1 cellular context compared by ENCODE assay signal in the genomic region with DNA sequence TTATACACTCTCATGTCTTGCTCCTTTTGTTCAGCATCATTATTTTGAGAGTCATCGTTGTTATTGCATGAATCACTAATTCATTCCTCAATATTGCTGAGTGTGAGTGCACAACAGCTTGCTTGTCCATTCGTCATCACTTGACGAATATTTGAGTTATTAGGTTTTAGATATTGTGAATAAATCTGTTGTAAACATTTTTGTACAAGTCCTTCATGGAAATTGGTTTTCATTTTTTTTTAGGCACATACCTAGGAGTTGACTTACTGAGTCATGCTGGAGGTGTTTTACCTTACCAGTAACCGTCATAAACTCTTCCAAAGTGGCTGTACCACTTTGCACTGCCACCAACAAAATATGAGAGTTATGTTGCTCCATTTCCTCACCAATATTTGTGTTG.
TF ChIP-seq lines count a peak whose summit lies in the region.

No MANE protein-coding gene starts in this region.

TF ChIP-seq in SK-N-SH, 30 proteins besides CTCF, POLR2A, EP300 and RAD21:
- TF ChIP-seq, protein P1, sequence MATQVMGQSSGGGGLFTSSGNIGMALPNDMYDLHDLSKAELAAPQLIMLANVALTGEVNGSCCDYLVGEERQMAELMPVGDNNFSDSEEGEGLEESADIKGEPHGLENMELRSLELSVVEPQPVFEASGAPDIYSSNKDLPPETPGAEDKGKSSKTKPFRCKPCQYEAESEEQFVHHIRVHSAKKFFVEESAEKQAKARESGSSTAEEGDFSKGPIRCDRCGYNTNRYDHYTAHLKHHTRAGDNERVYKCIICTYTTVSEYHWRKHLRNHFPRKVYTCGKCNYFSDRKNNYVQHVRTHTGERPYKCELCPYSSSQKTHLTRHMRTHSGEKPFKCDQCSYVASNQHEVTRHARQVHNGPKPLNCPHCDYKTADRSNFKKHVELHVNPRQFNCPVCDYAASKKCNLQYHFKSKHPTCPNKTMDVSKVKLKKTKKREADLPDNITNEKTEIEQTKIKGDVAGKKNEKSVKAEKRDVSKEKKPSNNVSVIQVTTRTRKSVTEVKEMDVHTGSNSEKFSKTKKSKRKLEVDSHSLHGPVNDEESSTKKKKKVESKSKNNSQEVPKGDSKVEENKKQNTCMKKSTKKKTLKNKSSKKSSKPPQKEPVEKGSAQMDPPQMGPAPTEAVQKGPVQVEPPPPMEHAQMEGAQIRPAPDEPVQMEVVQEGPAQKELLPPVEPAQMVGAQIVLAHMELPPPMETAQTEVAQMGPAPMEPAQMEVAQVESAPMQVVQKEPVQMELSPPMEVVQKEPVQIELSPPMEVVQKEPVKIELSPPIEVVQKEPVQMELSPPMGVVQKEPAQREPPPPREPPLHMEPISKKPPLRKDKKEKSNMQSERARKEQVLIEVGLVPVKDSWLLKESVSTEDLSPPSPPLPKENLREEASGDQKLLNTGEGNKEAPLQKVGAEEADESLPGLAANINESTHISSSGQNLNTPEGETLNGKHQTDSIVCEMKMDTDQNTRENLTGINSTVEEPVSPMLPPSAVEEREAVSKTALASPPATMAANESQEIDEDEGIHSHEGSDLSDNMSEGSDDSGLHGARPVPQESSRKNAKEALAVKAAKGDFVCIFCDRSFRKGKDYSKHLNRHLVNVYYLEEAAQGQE (IDR thresholded peaks at IDR 0.05; ENCODE audit: low read depth, low read length), result no peak
- TF ChIP-seq, protein P2, sequence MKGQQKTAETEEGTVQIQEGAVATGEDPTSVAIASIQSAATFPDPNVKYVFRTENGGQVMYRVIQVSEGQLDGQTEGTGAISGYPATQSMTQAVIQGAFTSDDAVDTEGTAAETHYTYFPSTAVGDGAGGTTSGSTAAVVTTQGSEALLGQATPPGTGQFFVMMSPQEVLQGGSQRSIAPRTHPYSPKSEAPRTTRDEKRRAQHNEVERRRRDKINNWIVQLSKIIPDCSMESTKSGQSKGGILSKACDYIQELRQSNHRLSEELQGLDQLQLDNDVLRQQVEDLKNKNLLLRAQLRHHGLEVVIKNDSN (IDR thresholded peaks at IDR 0.05; ENCODE audit: borderline replicate concordance, low read depth), result no peak
- TF ChIP-seq POLR2AphosphoS5 (IDR thresholded peaks at IDR 0.05; ENCODE audit: low read depth, low read length), result no peak
- TF ChIP-seq GABPA (IDR thresholded peaks at IDR 0.05; ENCODE audit: low read depth), result no peak
- TF ChIP-seq YY1 (IDR thresholded peaks at IDR 0.05; ENCODE audit: low read depth), result no peak
- TF ChIP-seq NRF1 (IDR thresholded peaks at IDR 0.05; ENCODE audit: low read depth, low read length), result no peak
- no peak for TF ChIP-seq IRF3 (IDR thresholded peaks at IDR 0.05; ENCODE audit: low read depth, low read length)
- no peak for TF ChIP-seq MEF2A (IDR thresholded peaks at IDR 0.05; ENCODE audit: borderline replicate concordance, low read depth)
- TF ChIP-seq NFIC (IDR thresholded peaks at IDR 0.05; ENCODE audit: borderline replicate concordance), result no peak
- no peak for TF ChIP-seq TEAD4 (IDR thresholded peaks at IDR 0.05; ENCODE audit: borderline replicate concordance, insufficient read depth)
- no peak for TF ChIP-seq MXI1 (IDR thresholded peaks at IDR 0.05; ENCODE audit: low read depth, low read length)
- TF ChIP-seq, protein P3, sequence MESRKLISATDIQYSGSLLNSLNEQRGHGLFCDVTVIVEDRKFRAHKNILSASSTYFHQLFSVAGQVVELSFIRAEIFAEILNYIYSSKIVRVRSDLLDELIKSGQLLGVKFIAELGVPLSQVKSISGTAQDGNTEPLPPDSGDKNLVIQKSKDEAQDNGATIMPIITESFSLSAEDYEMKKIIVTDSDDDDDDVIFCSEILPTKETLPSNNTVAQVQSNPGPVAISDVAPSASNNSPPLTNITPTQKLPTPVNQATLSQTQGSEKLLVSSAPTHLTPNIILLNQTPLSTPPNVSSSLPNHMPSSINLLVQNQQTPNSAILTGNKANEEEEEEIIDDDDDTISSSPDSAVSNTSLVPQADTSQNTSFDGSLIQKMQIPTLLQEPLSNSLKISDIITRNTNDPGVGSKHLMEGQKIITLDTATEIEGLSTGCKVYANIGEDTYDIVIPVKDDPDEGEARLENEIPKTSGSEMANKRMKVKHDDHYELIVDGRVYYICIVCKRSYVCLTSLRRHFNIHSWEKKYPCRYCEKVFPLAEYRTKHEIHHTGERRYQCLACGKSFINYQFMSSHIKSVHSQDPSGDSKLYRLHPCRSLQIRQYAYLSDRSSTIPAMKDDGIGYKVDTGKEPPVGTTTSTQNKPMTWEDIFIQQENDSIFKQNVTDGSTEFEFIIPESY (IDR thresholded peaks at IDR 0.05; ENCODE audit: borderline replicate concordance, low read depth), result no peak
- TF ChIP-seq FOSL2 (IDR thresholded peaks at IDR 0.05; ENCODE audit: borderline replicate concordance, low read depth), result no peak
- no peak for TF ChIP-seq JUND (IDR thresholded peaks at IDR 0.05)
- no peak for TF ChIP-seq PBX3 (IDR thresholded peaks at IDR 0.05)
